ENCODE assay signal across 12 cellular contexts in the genomic region with DNA sequence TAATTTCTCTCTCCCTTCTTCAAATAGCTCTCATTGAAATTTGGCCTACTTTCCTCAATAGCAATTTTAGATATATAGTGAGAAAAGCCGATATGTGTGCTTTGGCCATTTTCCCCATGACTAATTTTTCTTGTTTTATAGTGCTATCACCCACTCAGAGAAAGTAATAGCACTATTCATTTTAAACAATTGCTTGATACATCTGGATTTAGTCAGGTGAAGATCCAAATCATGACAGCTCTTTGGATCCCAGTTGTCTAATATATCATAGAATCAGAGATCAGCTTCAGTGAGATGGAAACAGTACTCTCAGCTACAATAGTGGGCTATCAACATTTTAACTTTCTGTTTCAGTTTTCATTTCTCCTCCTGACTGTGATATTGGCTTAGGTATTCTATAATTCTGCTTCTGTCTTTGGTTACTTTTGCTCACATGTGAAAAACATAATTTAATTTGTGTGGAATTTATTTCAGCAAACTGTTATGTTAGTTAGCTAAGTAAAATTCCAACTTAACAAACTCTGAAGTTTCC. TPM values are rescaled to one million over a fixed set of nuclear protein-coding genes. Genes with fewer than 3 reads are reported as not detected.
DNase-seq lines count a peak whose midpoint lies in the region; ATAC-seq and TF ChIP-seq lines count a peak whose summit lies in the region.
"Had no signal": no experiment of that assay in that cellular context is flagged by ENCODE, and none has a peak within 500 bp of the region (broad histone marks: within the 10 kb centered on the region; RNA-seq: fewer than 3 reads in every experiment).

No MANE protein-coding gene starts in this region.

- peaks cover 66% of the 10 kb centered on the region for H3K36me3 Mint-ChIP-seq in GM23338 (ENCODE audit: low read depth)
- H3K36me3 Mint-ChIP-seq: stimulated activated effector memory CD8-positive, alpha-beta T cell treated with anti-CD3 and anti-CD28 coated beads, Interleukin-12 subunit alpha, Interleukin-12 subunit beta, amount 100 ng/mL, for 72 hours had no signal

- DNase-seq in GM10266 (ENCODE audit: extremely low spot score) (peak; percentile 31), SJCRH30 (no peak), GM23338 (ENCODE audit: low spot score) (no peak), NCI-H1105 (lab: John Stamatoyannopoulos, UW) (no peak), Peyer's patch (no peak), germinal center (ENCODE audit: low spot score) (no peak)
- DNase-seq: NK-92 treated with Interleukin-12 subunit alpha and Interleukin-12 subunit beta, amount 100 ng/mL, for 24 hours had no signal

- H3K27ac ChIP-seq in SJCRH30 (peak overlapping the region; percentile 35), GM23338 (ENCODE audit: low read depth) (no peak overlapping the region; the same call in 1 of the 2 replicates), Peyer's patch (no peak overlapping the region)
- H3K27ac ChIP-seq: VCaP had no signal

- peaks cover 34% of the 10 kb centered on the region for H3K4me1 ChIP-seq in SJCRH30
- no peaks in the 10 kb centered on the region for H3K4me1 ChIP-seq in GM23338 (ENCODE audit: insufficient read depth)
- no peaks in the 10 kb centered on the region for H3K4me1 ChIP-seq in Peyer's patch

- H3F3A ChIP-seq in GM23338 (replicated peaks; ENCODE audit: low read depth): no peaks in the 10 kb centered on the region

- peaks cover 15% of the 10 kb centered on the region for H3K9me3 Mint-ChIP-seq in GM23338
- H3K9me3 Mint-ChIP-seq: stimulated activated effector memory CD8-positive, alpha-beta T cell treated with anti-CD3 and anti-CD28 coated beads, Interleukin-12 subunit alpha, Interleukin-12 subunit beta, amount 100 ng/mL, for 72 hours had no signal

- no peaks in the 10 kb centered on the region for H3K9me2 ChIP-seq in GM23338 (ENCODE audit: insufficient read depth)

- TF ChIP-seq POLR2A in Peyer's patch (IDR thresholded peaks at IDR 0.05): no peak

- H3K4me2 ChIP-seq in GM23338: no peak overlapping the region

- H3K27me3 Mint-ChIP-seq in GM23338 (ENCODE audit: insufficient read depth, low read depth, poor library complexity): peaks cover 8% of the 10 kb centered on the region
- H3K27me3 Mint-ChIP-seq: B cell had no signal

- H3K27me3 ChIP-seq in SJCRH30 (no peaks in the 10 kb centered on the region), GM23338 (ENCODE audit: insufficient read depth) (no peaks in the 10 kb centered on the region), Peyer's patch (no peaks in the 10 kb centered on the region)

- TF ChIP-seq CTCF in GM10266 (IDR thresholded peaks at IDR 0.05; ENCODE audit: control insufficient read depth, insufficient read depth, low read depth, missing control alignments): no peak
- TF ChIP-seq CTCF in GM23338 (conservative IDR thresholded peaks at IDR 0.05; ENCODE audit: low read depth in 2 of 2): no peak
- TF ChIP-seq CTCF in Peyer's patch (IDR thresholded peaks at IDR 0.05): no peak

- peaks cover 3% of the 10 kb centered on the region; the same call in 1 of the 2 replicates for H4K20me1 ChIP-seq in GM23338 (replicated peaks; ENCODE audit: insufficient read depth)

- no peak overlapping the region for H2AFZ ChIP-seq in GM23338

- no peaks in the 10 kb centered on the region for H3K9me3 ChIP-seq in SJCRH30 (replicated peaks)
- H3K9me3 ChIP-seq in Peyer's patch: no peaks in the 10 kb centered on the region

- H3K4me3 Mint-ChIP-seq in GM23338: no peak overlapping the region
- H3K4me3 Mint-ChIP-seq: B cell; stimulated activated effector memory CD8-positive, alpha-beta T cell treated with anti-CD3 and anti-CD28 coated beads, Interleukin-12 subunit alpha, Interleukin-12 subunit beta, amount 100 ng/mL, for 72 hours had no signal

- ATAC-seq in GM19351 (IDR thresholded peaks at IDR 0.05; ENCODE audit: unreplicated experiment) (peak; percentile 93), HG02938 (IDR thresholded peaks at IDR 0.05; ENCODE audit: unreplicated experiment) (peak; percentile 87), GM23338 (no peak)
- ATAC-seq: stimulated activated effector memory CD8-positive, alpha-beta T cell treated with anti-CD3 and anti-CD28 coated beads, Interleukin-12 subunit alpha, Interleukin-12 subunit beta, amount 100 ng/mL, for 72 hours had no signal

- no peak overlapping the region; the same call in 1 of the 2 replicates for H3K27ac Mint-ChIP-seq in GM23338
- H3K27ac Mint-ChIP-seq: B cell; stimulated activated effector memory CD8-positive, alpha-beta T cell treated with anti-CD3 and anti-CD28 coated beads, Interleukin-12 subunit alpha, Interleukin-12 subunit beta, amount 100 ng/mL, for 72 hours had no signal

- peaks cover 28% of the 10 kb centered on the region for H3K36me3 ChIP-seq in SJCRH30
- peaks cover 24% of the 10 kb centered on the region; the same call in 1 of the 2 replicates for H3K36me3 ChIP-seq in GM23338 (ENCODE audit: insufficient read depth)
- no peaks in the 10 kb centered on the region for H3K36me3 ChIP-seq in Peyer's patch

- no peak overlapping the region for H3K4me3 ChIP-seq in SJCRH30
- H3K4me3 ChIP-seq in GM23338: no peak overlapping the region
- no peak overlapping the region for H3K4me3 ChIP-seq in Peyer's patch

- peaks cover 5% of the 10 kb centered on the region for H3K4me1 Mint-ChIP-seq in GM23338
- H3K4me1 Mint-ChIP-seq: B cell; stimulated activated effector memory CD8-positive, alpha-beta T cell treated with anti-CD3 and anti-CD28 coated beads, Interleukin-12 subunit alpha, Interleukin-12 subunit beta, amount 100 ng/mL, for 72 hours had no signal

- peaks cover 40% of the 10 kb centered on the region for H3K79me2 ChIP-seq in GM23338 (replicated peaks; ENCODE audit: insufficient read depth)

TF ChIP-seq in GM23338, 12 proteins besides CTCF, POLR2A, EP300 and RAD21 (continues in another document):
- TF ChIP-seq STAT1 (IDR thresholded peaks at IDR 0.05; ENCODE audit: unreplicated experiment) (no peak), NANOG (IDR thresholded peaks at IDR 0.05; ENCODE audit: borderline replicate concordance) (no peak), EZH2 (IDR thresholded peaks at IDR 0.05; ENCODE audit: low read depth, unreplicated experiment) (no peak), ZNF114 (CRISPR knock-in tag; IDR thresholded peaks at IDR 0.05) (no peak), EZH2phosphoT487 (IDR thresholded peaks at IDR 0.05; ENCODE audit: unreplicated experiment) (no peak), POLR2AphosphoS5 (IDR thresholded peaks at IDR 0.05; ENCODE audit: low read depth) (no peak), ZNF331 (CRISPR knock-in tag; IDR thresholded peaks at IDR 0.05; ENCODE audit: low read depth) (no peak), JUNB (IDR thresholded peaks at IDR 0.05; ENCODE audit: unreplicated experiment) (no peak)
- TF ChIP-seq, protein P1, sequence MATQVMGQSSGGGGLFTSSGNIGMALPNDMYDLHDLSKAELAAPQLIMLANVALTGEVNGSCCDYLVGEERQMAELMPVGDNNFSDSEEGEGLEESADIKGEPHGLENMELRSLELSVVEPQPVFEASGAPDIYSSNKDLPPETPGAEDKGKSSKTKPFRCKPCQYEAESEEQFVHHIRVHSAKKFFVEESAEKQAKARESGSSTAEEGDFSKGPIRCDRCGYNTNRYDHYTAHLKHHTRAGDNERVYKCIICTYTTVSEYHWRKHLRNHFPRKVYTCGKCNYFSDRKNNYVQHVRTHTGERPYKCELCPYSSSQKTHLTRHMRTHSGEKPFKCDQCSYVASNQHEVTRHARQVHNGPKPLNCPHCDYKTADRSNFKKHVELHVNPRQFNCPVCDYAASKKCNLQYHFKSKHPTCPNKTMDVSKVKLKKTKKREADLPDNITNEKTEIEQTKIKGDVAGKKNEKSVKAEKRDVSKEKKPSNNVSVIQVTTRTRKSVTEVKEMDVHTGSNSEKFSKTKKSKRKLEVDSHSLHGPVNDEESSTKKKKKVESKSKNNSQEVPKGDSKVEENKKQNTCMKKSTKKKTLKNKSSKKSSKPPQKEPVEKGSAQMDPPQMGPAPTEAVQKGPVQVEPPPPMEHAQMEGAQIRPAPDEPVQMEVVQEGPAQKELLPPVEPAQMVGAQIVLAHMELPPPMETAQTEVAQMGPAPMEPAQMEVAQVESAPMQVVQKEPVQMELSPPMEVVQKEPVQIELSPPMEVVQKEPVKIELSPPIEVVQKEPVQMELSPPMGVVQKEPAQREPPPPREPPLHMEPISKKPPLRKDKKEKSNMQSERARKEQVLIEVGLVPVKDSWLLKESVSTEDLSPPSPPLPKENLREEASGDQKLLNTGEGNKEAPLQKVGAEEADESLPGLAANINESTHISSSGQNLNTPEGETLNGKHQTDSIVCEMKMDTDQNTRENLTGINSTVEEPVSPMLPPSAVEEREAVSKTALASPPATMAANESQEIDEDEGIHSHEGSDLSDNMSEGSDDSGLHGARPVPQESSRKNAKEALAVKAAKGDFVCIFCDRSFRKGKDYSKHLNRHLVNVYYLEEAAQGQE (IDR thresholded peaks at IDR 0.05; ENCODE audit: unreplicated experiment): no peak
- TF ChIP-seq, protein P2, sequence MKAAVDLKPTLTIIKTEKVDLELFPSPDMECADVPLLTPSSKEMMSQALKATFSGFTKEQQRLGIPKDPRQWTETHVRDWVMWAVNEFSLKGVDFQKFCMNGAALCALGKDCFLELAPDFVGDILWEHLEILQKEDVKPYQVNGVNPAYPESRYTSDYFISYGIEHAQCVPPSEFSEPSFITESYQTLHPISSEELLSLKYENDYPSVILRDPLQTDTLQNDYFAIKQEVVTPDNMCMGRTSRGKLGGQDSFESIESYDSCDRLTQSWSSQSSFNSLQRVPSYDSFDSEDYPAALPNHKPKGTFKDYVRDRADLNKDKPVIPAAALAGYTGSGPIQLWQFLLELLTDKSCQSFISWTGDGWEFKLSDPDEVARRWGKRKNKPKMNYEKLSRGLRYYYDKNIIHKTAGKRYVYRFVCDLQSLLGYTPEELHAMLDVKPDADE (IDR thresholded peaks at IDR 0.05): no peak

RNA-seq across cellular contexts. Expression of a gene that starts 38.7 kb away (rescaled TPM):
- total RNA-seq in SJCRH30 (2014; rRNA removed; shearing (Covaris generic)): 157 TPM in 2 replicates
- total RNA-seq in GM23338 (2014; rRNA removed; shearing (Covaris generic)): 373 and 404 TPM in 2 replicates
- polyA plus RNA-seq in GM23338 (2016; fragmentation: Nextera tagmentation; extraction: Ambion mirVana): 133 and 137 TPM in 2 replicates
- 10 to 100 TPM; 10.5 to 40.4 (median 16.6) TPM for total RNA-seq in Peyer's patch
- total RNA-seq: B cell had no signal
